Comparison of ENCODE assay signal across 13 cellular contexts in genomic region chr1:53992085-53992874, GRCh38. TPM values are rescaled to one million over a fixed set of nuclear protein-coding genes. Genes with fewer than 3 reads are reported as not detected.
DNase-seq lines count a peak whose midpoint lies in the region; ATAC-seq and TF ChIP-seq lines count a peak whose summit lies in the region.
"Had no signal": no experiment of that assay in that cellular context is flagged by ENCODE, and none has a peak within 500 bp of the region (broad histone marks: within the 10 kb centered on the region; RNA-seq: fewer than 3 reads in every experiment).

No MANE protein-coding gene starts in this region.

- TF ChIP-seq CTCF in WTC11 (IDR thresholded peaks at IDR 0.05), result peak; percentile 42

- intact Hi-C loops in left ventricle myocardium superior (cut with micrococcal nuclease) (no loop called here), Right ventricle myocardium inferior (cut with DNase I) (no loop called here)

- H3K36me3 Mint-ChIP-seq in WTC11, result no peaks in the 10 kb centered on the region
- H3K36me3 Mint-ChIP-seq: activated naive CD8-positive, alpha-beta T cell; CD14-positive monocyte had no signal

- H3K4me3 Mint-ChIP-seq in WTC11, result no peak overlapping the region
- H3K4me3 Mint-ChIP-seq: activated naive CD8-positive, alpha-beta T cell; CD14-positive monocyte had no signal

- POLR2A ChIA-PET in WTC11 (lab: Charles Lee), result interaction anchor here (0.6 kb wide), 2 partner anchors 53 to 89 kb away, joined by 3 to 5 read pairs; no protein-coding TSS in a partner anchor

- no peak for DNase-seq in left ventricle myocardium superior
- DNase-seq in Right ventricle myocardium inferior (ENCODE audit: missing footprints), result no peak
- DNase-seq in WTC11 (ENCODE audit: low spot score), result peak; percentile 63
- DNase-seq in islet precursor cell, result peak; percentile 67
- no peak for DNase-seq in cortex of kidney (lab: John Stamatoyannopoulos, UW)
- DNase-seq in NCI-H2107 treated with DMSO at 0.1 percent for 48 hours (lab: John Stamatoyannopoulos, UW; ENCODE audit: unreplicated experiment), result no peak
- DNase-seq: NCI-H1436 treated with DMSO at 0.1 percent for 48 hours had no signal

- ATAC-seq in left ventricle myocardium superior, result peak; percentile 67
- no peak for ATAC-seq in Right ventricle myocardium inferior
- peak; percentile 98 for ATAC-seq in WTC11
- ATAC-seq in HG02973 (IDR thresholded peaks at IDR 0.05; ENCODE audit: unreplicated experiment), result no peak
- ATAC-seq in HG02970 (IDR thresholded peaks at IDR 0.05; ENCODE audit: low FRiP score, unreplicated experiment), result no peak

- H3K27me3 Mint-ChIP-seq in WTC11 (ENCODE audit: low read depth), result 0 out of 2 replicates have a peak, but pooled peaks cover under 1% of the 10 kb centered on the region
- H3K27me3 Mint-ChIP-seq: activated naive CD8-positive, alpha-beta T cell had no signal

- H3K9me3 Mint-ChIP-seq in WTC11, result no peaks in the 10 kb centered on the region

- H3K27ac Mint-ChIP-seq in WTC11, result no peak overlapping the region
- H3K27ac Mint-ChIP-seq: activated naive CD8-positive, alpha-beta T cell; CD14-positive monocyte had no signal

- no peaks in the 10 kb centered on the region for H3K4me1 Mint-ChIP-seq in WTC11
- H3K4me1 Mint-ChIP-seq: CD14-positive monocyte had no signal

- CTCF ChIA-PET in WTC11 (lab: Charles Lee), result interaction anchor here (0.6 to 3.3 kb wide), 61 partner anchors 9 to 809 kb away, joined by 3 to 50 read pairs (median 4); partner anchors contain the start of genes CDCP2, CYB5RL, IFT25 and LDLRAD1

TF ChIP-seq in WTC11, 78 proteins besides CTCF, POLR2A, EP300 and RAD21:
- TF ChIP-seq FOXP1 (CRISPR knock-in tag; IDR thresholded peaks at IDR 0.05; ENCODE audit: borderline replicate concordance), result 0 out of 2 replicates have a peak, but pooled peaks have one; percentile 25
- TF ChIP-seq PRRX2 (CRISPR knock-in tag; IDR thresholded peaks at IDR 0.05), result no peak
- no peak for TF ChIP-seq ZNF281 (CRISPR knock-in tag; IDR thresholded peaks at IDR 0.05)

RNA-seq across cellular contexts. Expression of gene LDLRAD1, which starts 25.7 kb away (rescaled TPM):
- not detected for total RNA-seq in left ventricle myocardium superior
- total RNA-seq in Right ventricle myocardium inferior, result not detected
- 0.09 to 0.16 TPM in 2 of 3 replicates, not detected in the other for total RNA-seq in WTC11 (2021)
- total RNA-seq: activated CD8-positive, alpha-beta memory T cell treated with anti-CD3 and anti-CD28 coated beads for 36 hours; T-helper 1 cell treated with Interleukin-12 subunit alpha and Interleukin-12 subunit beta and Interleukin-4 antibody, amounts not matched to agents 30 ng/mL and 1 ng/mL, for 36 hours had no signal

RNA-seq across cellular contexts. Expression of gene LRRC42, which starts 46.1 kb away (rescaled TPM):
- total RNA-seq in left ventricle myocardium superior (13.2 TPM), Right ventricle myocardium inferior (13.8 TPM), WTC11 (2021) (38.1 to 39.1 TPM (median 38.6 TPM) in 3 replicates)

RNA-seq across cellular contexts. Expression of gene IFT25, which starts 46.8 kb away (rescaled TPM):
- 8.8 TPM for total RNA-seq in left ventricle myocardium superior
- 11.9 TPM for total RNA-seq in Right ventricle myocardium inferior
- 22.6 to 27.9 TPM (median 26.3 TPM) in 3 replicates for total RNA-seq in WTC11 (2021)

Comparison
In these comparisons a context has a peak if more than half of its experiments do, and no peak if none do; other contexts are left out.
1. ATAC-seq: peak in left ventricle myocardium superior (single experiment) and WTC11 (single experiment); none in Right ventricle myocardium inferior (single experiment), HG02973 (single experiment) and HG02970 (single experiment).
2. DNase-seq: peak in WTC11 (single experiment) and islet precursor cell (single experiment); none in left ventricle myocardium superior (single experiment), Right ventricle myocardium inferior (single experiment), cortex of kidney (single experiment) and NCI-H2107 treated with DMSO at 0.1 percent for 48 hours (single experiment).